Comparison of ENCODE assay signal across 1 cellular context in the genomic region with DNA sequence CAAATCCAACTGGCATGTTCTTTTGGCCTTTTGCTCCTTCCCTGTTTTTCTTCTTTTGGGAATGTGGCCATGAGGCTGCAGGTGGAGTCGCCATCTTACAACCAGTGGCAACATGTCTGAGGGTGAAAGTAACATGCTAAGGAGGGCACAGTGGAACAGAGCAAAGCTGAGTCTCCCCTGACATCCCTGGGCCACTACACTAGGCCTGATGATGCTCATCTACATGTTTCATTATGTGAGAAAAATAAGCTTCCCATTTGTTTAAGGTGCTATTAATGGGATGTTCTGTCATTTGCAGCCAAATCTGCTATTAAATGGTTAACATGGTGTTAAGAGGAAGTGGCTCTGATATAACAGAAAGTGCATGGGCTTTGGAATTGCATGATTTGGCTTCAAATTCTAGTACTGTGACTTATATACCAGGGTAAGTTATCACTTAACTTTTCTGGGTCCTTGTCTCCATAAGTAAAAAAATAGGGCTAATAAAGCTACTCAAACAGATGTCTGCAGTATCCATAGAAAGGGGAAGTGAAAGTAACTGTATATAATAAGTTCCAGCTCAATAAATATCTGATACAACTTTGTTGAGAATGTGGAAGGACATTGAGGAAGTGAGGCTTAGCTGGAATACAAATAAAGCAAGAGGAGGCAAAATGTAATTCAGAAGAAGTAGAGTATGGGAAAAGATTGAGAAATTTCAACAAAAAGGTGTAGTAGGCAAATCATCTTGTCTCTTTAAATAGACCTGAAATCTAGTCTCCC.
TF ChIP-seq lines count a peak whose summit lies in the region.

No MANE protein-coding gene starts in this region.

TF ChIP-seq in K562, 482 proteins besides CTCF, POLR2A, EP300 and RAD21 (continued from another document):
- TF ChIP-seq, protein P1, sequence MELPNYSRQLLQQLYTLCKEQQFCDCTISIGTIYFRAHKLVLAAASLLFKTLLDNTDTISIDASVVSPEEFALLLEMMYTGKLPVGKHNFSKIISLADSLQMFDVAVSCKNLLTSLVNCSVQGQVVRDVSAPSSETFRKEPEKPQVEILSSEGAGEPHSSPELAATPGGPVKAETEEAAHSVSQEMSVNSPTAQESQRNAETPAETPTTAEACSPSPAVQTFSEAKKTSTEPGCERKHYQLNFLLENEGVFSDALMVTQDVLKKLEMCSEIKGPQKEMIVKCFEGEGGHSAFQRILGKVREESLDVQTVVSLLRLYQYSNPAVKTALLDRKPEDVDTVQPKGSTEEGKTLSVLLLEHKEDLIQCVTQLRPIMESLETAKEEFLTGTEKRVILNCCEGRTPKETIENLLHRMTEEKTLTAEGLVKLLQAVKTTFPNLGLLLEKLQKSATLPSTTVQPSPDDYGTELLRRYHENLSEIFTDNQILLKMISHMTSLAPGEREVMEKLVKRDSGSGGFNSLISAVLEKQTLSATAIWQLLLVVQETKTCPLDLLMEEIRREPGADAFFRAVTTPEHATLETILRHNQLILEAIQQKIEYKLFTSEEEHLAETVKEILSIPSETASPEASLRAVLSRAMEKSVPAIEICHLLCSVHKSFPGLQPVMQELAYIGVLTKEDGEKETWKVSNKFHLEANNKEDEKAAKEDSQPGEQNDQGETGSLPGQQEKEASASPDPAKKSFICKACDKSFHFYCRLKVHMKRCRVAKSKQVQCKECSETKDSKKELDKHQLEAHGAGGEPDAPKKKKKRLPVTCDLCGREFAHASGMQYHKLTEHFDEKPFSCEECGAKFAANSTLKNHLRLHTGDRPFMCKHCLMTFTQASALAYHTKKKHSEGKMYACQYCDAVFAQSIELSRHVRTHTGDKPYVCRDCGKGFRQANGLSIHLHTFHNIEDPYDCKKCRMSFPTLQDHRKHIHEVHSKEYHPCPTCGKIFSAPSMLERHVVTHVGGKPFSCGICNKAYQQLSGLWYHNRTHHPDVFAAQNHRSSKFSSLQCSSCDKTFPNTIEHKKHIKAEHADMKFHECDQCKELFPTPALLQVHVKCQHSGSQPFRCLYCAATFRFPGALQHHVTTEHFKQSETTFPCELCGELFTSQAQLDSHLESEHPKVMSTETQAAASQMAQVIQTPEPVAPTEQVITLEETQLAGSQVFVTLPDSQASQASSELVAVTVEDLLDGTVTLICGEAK (IDR thresholded peaks at IDR 0.05), result peak; percentile 52; the same call in 1 of the 2 replicates
- TF ChIP-seq, protein P1 (CRISPR knock-in tag; IDR thresholded peaks at IDR 0.05), result no peak
- TF ChIP-seq POLR3G (IDR thresholded peaks at IDR 0.05; ENCODE audit: extremely low read depth, insufficient read length, insufficient replicate concordance) (no peak), SMARCA5 (IDR thresholded peaks at IDR 0.05) (no peak), CBX3 (IDR thresholded peaks at IDR 0.05; ENCODE audit: borderline replicate concordance in 1 of 2, low read length in 2 of 2) (no peak), CHCHD3 (CRISPR knock-in tag; IDR thresholded peaks at IDR 0.05) (no peak), PHB (CRISPR knock-in tag; IDR thresholded peaks at IDR 0.05) (no peak)
TF ChIP-seq in K562: peak in this region for 1.
